In the genomic region with DNA sequence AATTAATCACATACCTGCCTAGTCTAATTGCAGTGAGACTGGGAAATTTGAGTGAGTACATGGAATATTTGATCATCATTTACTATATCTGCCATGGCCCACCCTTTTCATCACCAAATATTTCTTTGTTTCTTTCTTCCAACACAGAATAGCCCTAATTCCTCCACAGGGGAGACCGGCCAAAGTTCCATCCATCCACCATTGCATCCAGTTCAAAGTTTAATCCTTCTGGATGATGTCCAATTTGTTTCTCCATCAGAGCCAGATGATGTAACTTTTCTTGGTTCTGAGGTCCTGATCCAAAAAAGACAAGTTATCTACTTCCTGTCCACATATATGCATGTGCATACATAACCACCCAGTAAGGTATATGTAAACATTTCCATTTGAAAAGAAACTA, we compare ENCODE assay signal across 1 cellular context.
TF ChIP-seq lines count a peak whose summit lies in the region.

No MANE protein-coding gene starts in this region.

TF ChIP-seq in WTC11, 78 proteins besides CTCF, POLR2A, EP300 and RAD21 (continued from another document):
- TF ChIP-seq, protein P1, sequence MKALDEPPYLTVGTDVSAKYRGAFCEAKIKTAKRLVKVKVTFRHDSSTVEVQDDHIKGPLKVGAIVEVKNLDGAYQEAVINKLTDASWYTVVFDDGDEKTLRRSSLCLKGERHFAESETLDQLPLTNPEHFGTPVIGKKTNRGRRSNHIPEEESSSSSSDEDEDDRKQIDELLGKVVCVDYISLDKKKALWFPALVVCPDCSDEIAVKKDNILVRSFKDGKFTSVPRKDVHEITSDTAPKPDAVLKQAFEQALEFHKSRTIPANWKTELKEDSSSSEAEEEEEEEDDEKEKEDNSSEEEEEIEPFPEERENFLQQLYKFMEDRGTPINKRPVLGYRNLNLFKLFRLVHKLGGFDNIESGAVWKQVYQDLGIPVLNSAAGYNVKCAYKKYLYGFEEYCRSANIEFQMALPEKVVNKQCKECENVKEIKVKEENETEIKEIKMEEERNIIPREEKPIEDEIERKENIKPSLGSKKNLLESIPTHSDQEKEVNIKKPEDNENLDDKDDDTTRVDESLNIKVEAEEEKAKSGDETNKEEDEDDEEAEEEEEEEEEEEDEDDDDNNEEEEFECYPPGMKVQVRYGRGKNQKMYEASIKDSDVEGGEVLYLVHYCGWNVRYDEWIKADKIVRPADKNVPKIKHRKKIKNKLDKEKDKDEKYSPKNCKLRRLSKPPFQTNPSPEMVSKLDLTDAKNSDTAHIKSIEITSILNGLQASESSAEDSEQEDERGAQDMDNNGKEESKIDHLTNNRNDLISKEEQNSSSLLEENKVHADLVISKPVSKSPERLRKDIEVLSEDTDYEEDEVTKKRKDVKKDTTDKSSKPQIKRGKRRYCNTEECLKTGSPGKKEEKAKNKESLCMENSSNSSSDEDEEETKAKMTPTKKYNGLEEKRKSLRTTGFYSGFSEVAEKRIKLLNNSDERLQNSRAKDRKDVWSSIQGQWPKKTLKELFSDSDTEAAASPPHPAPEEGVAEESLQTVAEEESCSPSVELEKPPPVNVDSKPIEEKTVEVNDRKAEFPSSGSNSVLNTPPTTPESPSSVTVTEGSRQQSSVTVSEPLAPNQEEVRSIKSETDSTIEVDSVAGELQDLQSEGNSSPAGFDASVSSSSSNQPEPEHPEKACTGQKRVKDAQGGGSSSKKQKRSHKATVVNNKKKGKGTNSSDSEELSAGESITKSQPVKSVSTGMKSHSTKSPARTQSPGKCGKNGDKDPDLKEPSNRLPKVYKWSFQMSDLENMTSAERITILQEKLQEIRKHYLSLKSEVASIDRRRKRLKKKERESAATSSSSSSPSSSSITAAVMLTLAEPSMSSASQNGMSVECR (CRISPR knock-in tag; IDR thresholded peaks at IDR 0.05; ENCODE audit: borderline replicate concordance): no peak
- TF ChIP-seq, protein P2, sequence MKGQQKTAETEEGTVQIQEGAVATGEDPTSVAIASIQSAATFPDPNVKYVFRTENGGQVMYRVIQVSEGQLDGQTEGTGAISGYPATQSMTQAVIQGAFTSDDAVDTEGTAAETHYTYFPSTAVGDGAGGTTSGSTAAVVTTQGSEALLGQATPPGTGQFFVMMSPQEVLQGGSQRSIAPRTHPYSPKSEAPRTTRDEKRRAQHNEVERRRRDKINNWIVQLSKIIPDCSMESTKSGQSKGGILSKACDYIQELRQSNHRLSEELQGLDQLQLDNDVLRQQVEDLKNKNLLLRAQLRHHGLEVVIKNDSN (CRISPR knock-in tag; IDR thresholded peaks at IDR 0.05): no peak
- no peak for TF ChIP-seq ZBTB21 (CRISPR knock-in tag; IDR thresholded peaks at IDR 0.05; ENCODE audit: borderline replicate concordance)
- no peak for TF ChIP-seq NR1H2 (CRISPR knock-in tag; IDR thresholded peaks at IDR 0.05)
- TF ChIP-seq, protein P3, sequence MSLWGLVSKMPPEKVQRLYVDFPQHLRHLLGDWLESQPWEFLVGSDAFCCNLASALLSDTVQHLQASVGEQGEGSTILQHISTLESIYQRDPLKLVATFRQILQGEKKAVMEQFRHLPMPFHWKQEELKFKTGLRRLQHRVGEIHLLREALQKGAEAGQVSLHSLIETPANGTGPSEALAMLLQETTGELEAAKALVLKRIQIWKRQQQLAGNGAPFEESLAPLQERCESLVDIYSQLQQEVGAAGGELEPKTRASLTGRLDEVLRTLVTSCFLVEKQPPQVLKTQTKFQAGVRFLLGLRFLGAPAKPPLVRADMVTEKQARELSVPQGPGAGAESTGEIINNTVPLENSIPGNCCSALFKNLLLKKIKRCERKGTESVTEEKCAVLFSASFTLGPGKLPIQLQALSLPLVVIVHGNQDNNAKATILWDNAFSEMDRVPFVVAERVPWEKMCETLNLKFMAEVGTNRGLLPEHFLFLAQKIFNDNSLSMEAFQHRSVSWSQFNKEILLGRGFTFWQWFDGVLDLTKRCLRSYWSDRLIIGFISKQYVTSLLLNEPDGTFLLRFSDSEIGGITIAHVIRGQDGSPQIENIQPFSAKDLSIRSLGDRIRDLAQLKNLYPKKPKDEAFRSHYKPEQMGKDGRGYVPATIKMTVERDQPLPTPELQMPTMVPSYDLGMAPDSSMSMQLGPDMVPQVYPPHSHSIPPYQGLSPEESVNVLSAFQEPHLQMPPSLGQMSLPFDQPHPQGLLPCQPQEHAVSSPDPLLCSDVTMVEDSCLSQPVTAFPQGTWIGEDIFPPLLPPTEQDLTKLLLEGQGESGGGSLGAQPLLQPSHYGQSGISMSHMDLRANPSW (CRISPR knock-in tag; conservative IDR thresholded peaks at IDR 0.05; ENCODE audit: low read depth): no peak
